In the genomic region with DNA sequence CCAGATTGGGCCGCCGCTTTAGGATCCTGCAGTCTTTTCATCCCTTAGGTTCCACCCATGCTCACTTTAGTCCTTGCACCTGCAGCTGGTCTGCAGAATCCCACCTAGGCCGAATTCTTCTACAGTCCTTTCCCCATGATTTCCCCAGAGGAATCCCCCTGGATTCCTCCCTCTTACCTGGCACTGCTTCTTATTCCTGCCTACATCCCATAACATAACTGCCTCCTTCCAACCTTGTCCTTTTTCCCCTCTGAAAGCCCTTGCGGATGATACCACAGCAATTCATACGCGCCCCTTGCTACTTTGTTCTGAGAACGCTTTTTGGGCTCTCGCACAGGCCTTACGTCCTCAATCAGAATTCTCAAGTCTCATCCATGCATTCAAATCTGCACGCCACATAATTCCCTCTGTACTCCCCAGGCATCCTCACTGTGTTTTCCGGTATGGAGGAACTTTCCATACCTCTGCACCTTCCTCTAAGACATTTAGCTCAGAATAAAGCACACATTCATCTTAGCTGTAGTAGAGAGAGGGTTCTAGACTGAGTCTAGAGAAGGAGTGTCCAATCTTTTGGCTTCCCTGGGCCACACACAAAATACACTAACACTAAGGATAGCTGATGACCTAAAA, we compare ENCODE assay signal across 8 cellular contexts. TPM values are rescaled to one million over a fixed set of nuclear protein-coding genes. Genes with fewer than 3 reads are reported as not detected.
DNase-seq lines count a peak whose midpoint lies in the region; TF ChIP-seq lines count a peak whose summit lies in the region.

No MANE protein-coding gene starts in this region.

- no peak for TF ChIP-seq CTCF in cardiac fibroblast (IDR thresholded peaks at IDR 0.05; ENCODE audit: low read depth, low read length)
- no peak for TF ChIP-seq CTCF in liver (IDR thresholded peaks at IDR 0.05; ENCODE audit: low read depth, low read length, missing input control)
- TF ChIP-seq CTCF in suprapubic skin (IDR thresholded peaks at IDR 0.05): no peak

- no peak for TF ChIP-seq POLR2A in suprapubic skin (IDR thresholded peaks at IDR 0.05)

- DNase-seq in NCI-H2171 treated with DMSO at 0.1 percent for 48 hours (lab: John Stamatoyannopoulos, UW): peak; percentile 45
- DNase-seq in NCI-H2171 (lab: John Stamatoyannopoulos, UW): no peak
- DNase-seq in NCI-H82 treated with DMSO at 0.1 percent for 48 hours (lab: John Stamatoyannopoulos, UW; ENCODE audit: unreplicated experiment): peak; percentile 17
- peak; percentile 35 to 44 for DNase-seq in cardiac fibroblast (ENCODE audit: low read depth in 2 of 2)
- no peak for DNase-seq in suprapubic skin (ENCODE audit: low spot score in 2 of 2)
- no peak for DNase-seq in cerebellum (ENCODE audit: low spot score)
- no peak for DNase-seq in OCI-M2 (lab: John Stamatoyannopoulos, UW; ENCODE audit: unreplicated experiment)

- 16% methylated on average over 11 of the region's 11 CpGs for WGBS in liver
- 5% methylated on average over 11 of the region's 11 CpGs for WGBS in suprapubic skin

- H3K4me3 ChIP-seq in cardiac fibroblast (replicated peaks in 1 of 2; ENCODE audit: low read depth in 2 of 2, low read length in 2 of 2): peak overlapping the region; percentile 65 to 77
- H3K4me3 ChIP-seq in liver (ENCODE audit: low read depth in 1 of 3, low read length in 3 of 3): peak overlapping the region; percentile 75 to 83 (median 82)
- peak overlapping the region; percentile 74 for H3K4me3 ChIP-seq in suprapubic skin

- H3K9me3 ChIP-seq in liver (ENCODE audit: control insufficient read depth in 4 of 4, low read length in 3 of 4): no peaks in the 10 kb centered on the region
- H3K9me3 ChIP-seq in suprapubic skin: no peaks in the 10 kb centered on the region

- TF ChIP-seq EP300 in suprapubic skin (IDR thresholded peaks at IDR 0.05): no peak

- H3K27me3 ChIP-seq in liver (ENCODE audit: control insufficient read depth in 4 of 4, insufficient read depth in 4 of 4, low read length in 3 of 4) (no peaks in the 10 kb centered on the region), suprapubic skin (no peaks in the 10 kb centered on the region)

- H3K9ac ChIP-seq in liver (ENCODE audit: low read depth in 1 of 2, low read length in 2 of 2): peak overlapping the region; percentile 84 to 89

- no peak for TF ChIP-seq RAD21 in liver (IDR thresholded peaks at IDR 0.05)

- peak overlapping the region; percentile 35 to 84 for H3K27ac ChIP-seq in liver (ENCODE audit: low read depth in 1 of 2, low read length in 2 of 2)
- H3K27ac ChIP-seq in suprapubic skin: peak overlapping the region; percentile 88

- peaks cover 3 to 24% (median 18%) of the 10 kb centered on the region in 4 donors for H3K4me1 ChIP-seq in liver (ENCODE audit: control insufficient read depth in 4 of 4, insufficient read depth in 4 of 4, low read length in 3 of 4)
- H3K4me1 ChIP-seq in suprapubic skin: peaks cover 31% of the 10 kb centered on the region

- H3K36me3 ChIP-seq in liver (ENCODE audit: control insufficient read depth in 4 of 4, insufficient read depth in 3 of 4, low read depth in 1 of 4, low read length in 3 of 4): peaks cover 0 to 2% (median 0%) of the 10 kb centered on the region in 4 donors
- no peaks in the 10 kb centered on the region for H3K36me3 ChIP-seq in suprapubic skin

TF ChIP-seq in liver, 16 proteins besides CTCF, POLR2A, EP300 and RAD21:
- no peak for TF ChIP-seq HNF4A (conservative IDR thresholded peaks at IDR 0.05)

RNA-seq across cellular contexts. Expression of gene EIF2AK4, which starts 0.6 kb away (rescaled TPM):
- 10 to 100 TPM; 24.9 to 25.7 TPM for total RNA-seq in liver
- 10 to 100 TPM; 15.5 to 33.3 TPM for polyA plus RNA-seq in liver
- total RNA-seq in suprapubic skin: 10 to 100 TPM; 25.1 to 31.9 (median 26.2) TPM
- total RNA-seq in cerebellum: 29.5 TPM

RNA-seq across cellular contexts. Expression of gene GPR176, which starts 14.5 kb away (rescaled TPM):
- 1 to 10 TPM; 1.3 to 1.7 TPM for total RNA-seq in liver
- 1 to 10 TPM in 1 of 2 donors, under 1 TPM in 1; 0.44 to 1.5 TPM for polyA plus RNA-seq in liver
- 1 to 10 TPM; 1.3 to 4.2 (median 2.1) TPM for total RNA-seq in suprapubic skin
- total RNA-seq in cerebellum: 12.6 TPM

Comparison
In these comparisons a context has a peak if more than half of its experiments do, and no peak if none do; other contexts are left out.
1. DNase-seq: peak in NCI-H2171 treated with DMSO at 0.1 percent for 48 hours (single experiment), NCI-H82 treated with DMSO at 0.1 percent for 48 hours (single experiment) and cardiac fibroblast (2 of 2); none in NCI-H2171 (single experiment), suprapubic skin (0 of 2), cerebellum (single experiment) and OCI-M2 (single experiment).
2. Peak in every context shown above with its lines, with median percentiles within 50 percentile points of each other: H3K4me3 ChIP-seq.